Comparison of ENCODE assay signal across 1 cellular context in the genomic region with DNA sequence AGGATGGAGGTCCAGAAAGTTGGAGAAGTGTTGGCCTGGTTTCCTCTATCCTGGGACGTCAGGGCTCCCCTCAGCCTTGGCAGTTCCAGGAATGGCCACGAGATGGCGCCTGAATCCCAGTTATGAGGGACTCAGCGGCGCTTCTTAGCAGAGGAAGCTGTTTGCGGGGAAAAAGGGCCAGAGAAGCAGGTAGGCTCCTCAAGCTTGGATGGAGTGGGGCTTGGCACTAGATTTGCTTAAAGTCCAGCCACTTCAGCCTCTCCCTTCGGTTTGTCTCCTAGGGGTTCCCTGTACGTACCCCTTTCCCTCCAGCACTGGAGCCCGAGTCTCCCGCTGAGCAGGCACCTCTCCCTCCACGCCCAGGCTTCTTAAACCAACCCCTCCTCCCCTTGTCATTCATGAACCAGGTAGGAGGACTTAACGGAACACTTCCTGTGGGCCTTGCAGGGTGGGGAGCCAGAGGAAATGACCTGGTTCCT.
A peak's percentile ranks its signal among the peaks of the same experiment; 100 is the strongest.
TF ChIP-seq lines count a peak whose summit lies in the region.

No MANE protein-coding gene starts in this region.

TF ChIP-seq in K562, 482 proteins besides CTCF, POLR2A, EP300 and RAD21 (continued from another document and continues in another):
- TF ChIP-seq KLF16 (IDR thresholded peaks at IDR 0.05): peak; percentile 55
- TF ChIP-seq BDP1 (IDR thresholded peaks at IDR 0.05; ENCODE audit: insufficient read depth, insufficient read length): no peak
- TF ChIP-seq PHB (CRISPR knock-in tag; IDR thresholded peaks at IDR 0.05): no peak
- no peak for TF ChIP-seq CLOCK (CRISPR knock-in tag; IDR thresholded peaks at IDR 0.05; ENCODE audit: borderline replicate concordance)
- TF ChIP-seq PHTF2 (CRISPR knock-in tag; IDR thresholded peaks at IDR 0.05): no peak
- TF ChIP-seq, protein P1, sequence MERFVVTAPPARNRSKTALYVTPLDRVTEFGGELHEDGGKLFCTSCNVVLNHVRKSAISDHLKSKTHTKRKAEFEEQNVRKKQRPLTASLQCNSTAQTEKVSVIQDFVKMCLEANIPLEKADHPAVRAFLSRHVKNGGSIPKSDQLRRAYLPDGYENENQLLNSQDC (CRISPR knock-in tag; IDR thresholded peaks at IDR 0.05): no peak
- no peak for TF ChIP-seq SUPT5H (IDR thresholded peaks at IDR 0.05)
- TF ChIP-seq RBM17 (IDR thresholded peaks at IDR 0.05; ENCODE audit: borderline replicate concordance, low read depth, low read length): no peak
- TF ChIP-seq ZC3H11A (IDR thresholded peaks at IDR 0.05; ENCODE audit: low read depth, low read length): no peak
- peak in 1 of 2 experiments; percentile 67; a peak in 1 of 4 replicates for TF ChIP-seq RCOR1 (IDR thresholded peaks at IDR 0.05; ENCODE audit: borderline replicate concordance in 1 of 2, low read depth in 2 of 2, low read length in 2 of 2)
- no peak for TF ChIP-seq ZNF586 (CRISPR knock-in tag; conservative IDR thresholded peaks at IDR 0.05)
- TF ChIP-seq XRCC5 (IDR thresholded peaks at IDR 0.05; ENCODE audit: low read depth, low read length): peak; percentile 67; the same call in 1 of the 2 replicates
- TF ChIP-seq, protein P2, sequence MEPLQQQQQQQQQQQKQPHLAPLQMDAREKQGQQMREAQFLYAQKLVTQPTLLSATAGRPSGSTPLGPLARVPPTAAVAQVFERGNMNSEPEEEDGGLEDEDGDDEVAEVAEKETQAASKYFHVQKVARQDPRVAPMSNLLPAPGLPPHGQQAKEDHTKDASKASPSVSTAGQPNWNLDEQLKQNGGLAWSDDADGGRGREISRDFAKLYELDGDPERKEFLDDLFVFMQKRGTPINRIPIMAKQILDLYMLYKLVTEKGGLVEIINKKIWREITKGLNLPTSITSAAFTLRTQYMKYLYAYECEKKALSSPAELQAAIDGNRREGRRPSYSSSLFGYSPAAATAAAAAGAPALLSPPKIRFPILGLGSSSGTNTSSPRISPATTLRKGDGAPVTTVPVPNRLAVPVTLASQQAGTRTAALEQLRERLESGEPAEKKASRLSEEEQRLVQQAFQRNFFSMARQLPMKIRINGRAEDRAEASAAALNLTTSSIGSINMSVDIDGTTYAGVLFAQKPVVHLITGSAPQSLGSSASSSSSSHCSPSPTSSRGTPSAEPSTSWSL (CRISPR knock-in tag; IDR thresholded peaks at IDR 0.05; ENCODE audit: borderline replicate concordance): no peak
- TF ChIP-seq MYC (IDR thresholded peaks at IDR 0.05; ENCODE audit: low read depth, low read length): peak; percentile 49; the same call in 1 of the 2 replicates
- no peak for TF ChIP-seq MYC (CRISPR knock-in tag; IDR thresholded peaks at IDR 0.05; ENCODE audit: borderline replicate concordance, low read depth)
- 0 out of 2 replicates have a peak, but pooled peaks have one; percentile 2 for TF ChIP-seq SPI1 (IDR thresholded peaks at IDR 0.05; ENCODE audit: borderline replicate concordance, low read depth, low read length)
- no peak for TF ChIP-seq EHMT2 (IDR thresholded peaks at IDR 0.05)
- TF ChIP-seq, protein P3, sequence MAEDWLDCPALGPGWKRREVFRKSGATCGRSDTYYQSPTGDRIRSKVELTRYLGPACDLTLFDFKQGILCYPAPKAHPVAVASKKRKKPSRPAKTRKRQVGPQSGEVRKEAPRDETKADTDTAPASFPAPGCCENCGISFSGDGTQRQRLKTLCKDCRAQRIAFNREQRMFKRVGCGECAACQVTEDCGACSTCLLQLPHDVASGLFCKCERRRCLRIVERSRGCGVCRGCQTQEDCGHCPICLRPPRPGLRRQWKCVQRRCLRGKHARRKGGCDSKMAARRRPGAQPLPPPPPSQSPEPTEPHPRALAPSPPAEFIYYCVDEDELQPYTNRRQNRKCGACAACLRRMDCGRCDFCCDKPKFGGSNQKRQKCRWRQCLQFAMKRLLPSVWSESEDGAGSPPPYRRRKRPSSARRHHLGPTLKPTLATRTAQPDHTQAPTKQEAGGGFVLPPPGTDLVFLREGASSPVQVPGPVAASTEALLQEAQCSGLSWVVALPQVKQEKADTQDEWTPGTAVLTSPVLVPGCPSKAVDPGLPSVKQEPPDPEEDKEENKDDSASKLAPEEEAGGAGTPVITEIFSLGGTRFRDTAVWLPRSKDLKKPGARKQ (CRISPR knock-in tag; IDR thresholded peaks at IDR 0.05): no peak
- 0 out of 2 replicates have a peak, but pooled peaks have one; percentile 31 for TF ChIP-seq ZBTB33 (CRISPR knock-in tag; IDR thresholded peaks at IDR 0.05)
- TF ChIP-seq DNMT1 (IDR thresholded peaks at IDR 0.05): no peak
- TF ChIP-seq NR2F6 (CRISPR knock-in tag; IDR thresholded peaks at IDR 0.05): no peak
- TF ChIP-seq EWSR1 (IDR thresholded peaks at IDR 0.05; ENCODE audit: borderline replicate concordance, low read depth, partially characterized antibody): no peak
- TF ChIP-seq CC2D1A (IDR thresholded peaks at IDR 0.05): peak; percentile 87
- TF ChIP-seq ZBTB1 (CRISPR knock-in tag; IDR thresholded peaks at IDR 0.05; ENCODE audit: borderline replicate concordance, low read depth): no peak
- peak; percentile 78; the same call in 1 of the 2 replicates for TF ChIP-seq CTBP1 (IDR thresholded peaks at IDR 0.05; ENCODE audit: borderline replicate concordance)
- peak; percentile 44; the same call in 1 of the 2 replicates for TF ChIP-seq HCFC1 (IDR thresholded peaks at IDR 0.05; ENCODE audit: low read depth, low read length)
- TF ChIP-seq, protein P4, sequence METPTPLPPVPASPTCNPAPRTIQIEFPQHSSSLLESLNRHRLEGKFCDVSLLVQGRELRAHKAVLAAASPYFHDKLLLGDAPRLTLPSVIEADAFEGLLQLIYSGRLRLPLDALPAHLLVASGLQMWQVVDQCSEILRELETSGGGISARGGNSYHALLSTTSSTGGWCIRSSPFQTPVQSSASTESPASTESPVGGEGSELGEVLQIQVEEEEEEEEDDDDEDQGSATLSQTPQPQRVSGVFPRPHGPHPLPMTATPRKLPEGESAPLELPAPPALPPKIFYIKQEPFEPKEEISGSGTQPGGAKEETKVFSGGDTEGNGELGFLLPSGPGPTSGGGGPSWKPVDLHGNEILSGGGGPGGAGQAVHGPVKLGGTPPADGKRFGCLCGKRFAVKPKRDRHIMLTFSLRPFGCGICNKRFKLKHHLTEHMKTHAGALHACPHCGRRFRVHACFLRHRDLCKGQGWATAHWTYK (CRISPR knock-in tag; IDR thresholded peaks at IDR 0.05): no peak
- TF ChIP-seq SP1 (CRISPR knock-in tag; IDR thresholded peaks at IDR 0.05): 0 out of 2 replicates have a peak, but pooled peaks have one; percentile 18
- TF ChIP-seq NFYB (IDR thresholded peaks at IDR 0.05; ENCODE audit: extremely low read depth, insufficient read length): no peak
- no peak for TF ChIP-seq ATF1 (CRISPR knock-in tag; IDR thresholded peaks at IDR 0.05)
- TF ChIP-seq ATF1 (tag; IDR thresholded peaks at IDR 0.05): 0 out of 2 replicates have a peak, but pooled peaks have one; percentile 16
- 0 out of 2 replicates have a peak, but pooled peaks have one; percentile 23 for TF ChIP-seq ATF7 (IDR thresholded peaks at IDR 0.05)
- peak; percentile 72; the same call in 1 of the 2 replicates for TF ChIP-seq RB1 (IDR thresholded peaks at IDR 0.05; ENCODE audit: low read depth)
- TF ChIP-seq CREB3 (tag; conservative IDR thresholded peaks at IDR 0.05; ENCODE audit: low read depth): no peak
- TF ChIP-seq RUNX1 (IDR thresholded peaks at IDR 0.05; ENCODE audit: low read depth): 0 out of 2 replicates have a peak, but pooled peaks have one; percentile 69
- TF ChIP-seq, protein P5, sequence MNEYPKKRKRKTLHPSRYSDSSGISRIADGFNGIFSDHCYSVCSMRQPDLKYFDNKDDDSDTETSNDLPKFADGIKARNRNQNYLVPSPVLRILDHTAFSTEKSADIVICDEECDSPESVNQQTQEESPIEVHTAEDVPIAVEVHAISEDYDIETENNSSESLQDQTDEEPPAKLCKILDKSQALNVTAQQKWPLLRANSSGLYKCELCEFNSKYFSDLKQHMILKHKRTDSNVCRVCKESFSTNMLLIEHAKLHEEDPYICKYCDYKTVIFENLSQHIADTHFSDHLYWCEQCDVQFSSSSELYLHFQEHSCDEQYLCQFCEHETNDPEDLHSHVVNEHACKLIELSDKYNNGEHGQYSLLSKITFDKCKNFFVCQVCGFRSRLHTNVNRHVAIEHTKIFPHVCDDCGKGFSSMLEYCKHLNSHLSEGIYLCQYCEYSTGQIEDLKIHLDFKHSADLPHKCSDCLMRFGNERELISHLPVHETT (CRISPR knock-in tag; conservative IDR thresholded peaks at IDR 0.05 in 1 of 2, IDR thresholded peaks at IDR 0.05 in 1 of 2): no peak
- no peak for TF ChIP-seq FUS (optimal IDR thresholded peaks at IDR 0.05; ENCODE audit: low read depth, low read length)
- no peak for TF ChIP-seq MCM3 (IDR thresholded peaks at IDR 0.05)
- TF ChIP-seq, protein P6, sequence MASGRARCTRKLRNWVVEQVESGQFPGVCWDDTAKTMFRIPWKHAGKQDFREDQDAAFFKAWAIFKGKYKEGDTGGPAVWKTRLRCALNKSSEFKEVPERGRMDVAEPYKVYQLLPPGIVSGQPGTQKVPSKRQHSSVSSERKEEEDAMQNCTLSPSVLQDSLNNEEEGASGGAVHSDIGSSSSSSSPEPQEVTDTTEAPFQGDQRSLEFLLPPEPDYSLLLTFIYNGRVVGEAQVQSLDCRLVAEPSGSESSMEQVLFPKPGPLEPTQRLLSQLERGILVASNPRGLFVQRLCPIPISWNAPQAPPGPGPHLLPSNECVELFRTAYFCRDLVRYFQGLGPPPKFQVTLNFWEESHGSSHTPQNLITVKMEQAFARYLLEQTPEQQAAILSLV (tag; IDR thresholded peaks at IDR 0.05): no peak
- TF ChIP-seq CBX8 (IDR thresholded peaks at IDR 0.05; ENCODE audit: borderline replicate concordance, extremely low read depth, low read depth, low read length, poor library complexity, severe bottlenecking): no peak
- no peak for TF ChIP-seq ARID4B (CRISPR knock-in tag; IDR thresholded peaks at IDR 0.05)
- no peak for TF ChIP-seq HNRNPUL1 (IDR thresholded peaks at IDR 0.05; ENCODE audit: low read length)
- TF ChIP-seq GTF2E2 (tag; IDR thresholded peaks at IDR 0.05): no peak
